1 cellular context compared by ENCODE assay signal in genomic region chr12:65532162-65532561, GRCh38.
TF ChIP-seq lines count a peak whose summit lies in the region.

No MANE protein-coding gene starts in this region.

TF ChIP-seq in WTC11, 78 proteins besides CTCF, POLR2A, EP300 and RAD21:
- TF ChIP-seq ATF1 (CRISPR knock-in tag; IDR thresholded peaks at IDR 0.05) = no peak
- no peak for TF ChIP-seq NFYB (CRISPR knock-in tag; conservative IDR thresholded peaks at IDR 0.05; ENCODE audit: low read depth)
- no peak for TF ChIP-seq CREB1 (CRISPR knock-in tag; IDR thresholded peaks at IDR 0.05)
- TF ChIP-seq, protein P1, sequence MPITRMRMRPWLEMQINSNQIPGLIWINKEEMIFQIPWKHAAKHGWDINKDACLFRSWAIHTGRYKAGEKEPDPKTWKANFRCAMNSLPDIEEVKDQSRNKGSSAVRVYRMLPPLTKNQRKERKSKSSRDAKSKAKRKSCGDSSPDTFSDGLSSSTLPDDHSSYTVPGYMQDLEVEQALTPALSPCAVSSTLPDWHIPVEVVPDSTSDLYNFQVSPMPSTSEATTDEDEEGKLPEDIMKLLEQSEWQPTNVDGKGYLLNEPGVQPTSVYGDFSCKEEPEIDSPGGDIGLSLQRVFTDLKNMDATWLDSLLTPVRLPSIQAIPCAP (CRISPR knock-in tag; IDR thresholded peaks at IDR 0.05) = no peak
- no peak for TF ChIP-seq STAT6 (CRISPR knock-in tag; conservative IDR thresholded peaks at IDR 0.05; ENCODE audit: low read depth)
- TF ChIP-seq TP53 (CRISPR knock-in tag; IDR thresholded peaks at IDR 0.05) = no peak
- TF ChIP-seq TCF7 (CRISPR knock-in tag; IDR thresholded peaks at IDR 0.05; ENCODE audit: low read depth) = no peak
- TF ChIP-seq ZNF219 (CRISPR knock-in tag; IDR thresholded peaks at IDR 0.05; ENCODE audit: borderline replicate concordance) = no peak
- TF ChIP-seq ZNF138 (CRISPR knock-in tag; conservative IDR thresholded peaks at IDR 0.05) = no peak
- TF ChIP-seq ZNF512 (CRISPR knock-in tag; IDR thresholded peaks at IDR 0.05; ENCODE audit: borderline replicate concordance) = no peak
- TF ChIP-seq RORB (CRISPR knock-in tag; IDR thresholded peaks at IDR 0.05) = no peak
- no peak for TF ChIP-seq ZNF416 (CRISPR knock-in tag; IDR thresholded peaks at IDR 0.05)
- TF ChIP-seq ZBTB43 (CRISPR knock-in tag; IDR thresholded peaks at IDR 0.05) = no peak
- TF ChIP-seq EMX1 (CRISPR knock-in tag; IDR thresholded peaks at IDR 0.05) = no peak
- TF ChIP-seq, protein P2, sequence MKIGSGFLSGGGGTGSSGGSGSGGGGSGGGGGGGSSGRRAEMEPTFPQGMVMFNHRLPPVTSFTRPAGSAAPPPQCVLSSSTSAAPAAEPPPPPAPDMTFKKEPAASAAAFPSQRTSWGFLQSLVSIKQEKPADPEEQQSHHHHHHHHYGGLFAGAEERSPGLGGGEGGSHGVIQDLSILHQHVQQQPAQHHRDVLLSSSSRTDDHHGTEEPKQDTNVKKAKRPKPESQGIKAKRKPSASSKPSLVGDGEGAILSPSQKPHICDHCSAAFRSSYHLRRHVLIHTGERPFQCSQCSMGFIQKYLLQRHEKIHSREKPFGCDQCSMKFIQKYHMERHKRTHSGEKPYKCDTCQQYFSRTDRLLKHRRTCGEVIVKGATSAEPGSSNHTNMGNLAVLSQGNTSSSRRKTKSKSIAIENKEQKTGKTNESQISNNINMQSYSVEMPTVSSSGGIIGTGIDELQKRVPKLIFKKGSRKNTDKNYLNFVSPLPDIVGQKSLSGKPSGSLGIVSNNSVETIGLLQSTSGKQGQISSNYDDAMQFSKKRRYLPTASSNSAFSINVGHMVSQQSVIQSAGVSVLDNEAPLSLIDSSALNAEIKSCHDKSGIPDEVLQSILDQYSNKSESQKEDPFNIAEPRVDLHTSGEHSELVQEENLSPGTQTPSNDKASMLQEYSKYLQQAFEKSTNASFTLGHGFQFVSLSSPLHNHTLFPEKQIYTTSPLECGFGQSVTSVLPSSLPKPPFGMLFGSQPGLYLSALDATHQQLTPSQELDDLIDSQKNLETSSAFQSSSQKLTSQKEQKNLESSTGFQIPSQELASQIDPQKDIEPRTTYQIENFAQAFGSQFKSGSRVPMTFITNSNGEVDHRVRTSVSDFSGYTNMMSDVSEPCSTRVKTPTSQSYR (CRISPR knock-in tag; IDR thresholded peaks at IDR 0.05) = no peak
- no peak for TF ChIP-seq ZNF317 (CRISPR knock-in tag; IDR thresholded peaks at IDR 0.05; ENCODE audit: borderline replicate concordance, low read depth)
- TF ChIP-seq ATF3 (CRISPR knock-in tag; conservative IDR thresholded peaks at IDR 0.05) = no peak
- TF ChIP-seq, protein P3, sequence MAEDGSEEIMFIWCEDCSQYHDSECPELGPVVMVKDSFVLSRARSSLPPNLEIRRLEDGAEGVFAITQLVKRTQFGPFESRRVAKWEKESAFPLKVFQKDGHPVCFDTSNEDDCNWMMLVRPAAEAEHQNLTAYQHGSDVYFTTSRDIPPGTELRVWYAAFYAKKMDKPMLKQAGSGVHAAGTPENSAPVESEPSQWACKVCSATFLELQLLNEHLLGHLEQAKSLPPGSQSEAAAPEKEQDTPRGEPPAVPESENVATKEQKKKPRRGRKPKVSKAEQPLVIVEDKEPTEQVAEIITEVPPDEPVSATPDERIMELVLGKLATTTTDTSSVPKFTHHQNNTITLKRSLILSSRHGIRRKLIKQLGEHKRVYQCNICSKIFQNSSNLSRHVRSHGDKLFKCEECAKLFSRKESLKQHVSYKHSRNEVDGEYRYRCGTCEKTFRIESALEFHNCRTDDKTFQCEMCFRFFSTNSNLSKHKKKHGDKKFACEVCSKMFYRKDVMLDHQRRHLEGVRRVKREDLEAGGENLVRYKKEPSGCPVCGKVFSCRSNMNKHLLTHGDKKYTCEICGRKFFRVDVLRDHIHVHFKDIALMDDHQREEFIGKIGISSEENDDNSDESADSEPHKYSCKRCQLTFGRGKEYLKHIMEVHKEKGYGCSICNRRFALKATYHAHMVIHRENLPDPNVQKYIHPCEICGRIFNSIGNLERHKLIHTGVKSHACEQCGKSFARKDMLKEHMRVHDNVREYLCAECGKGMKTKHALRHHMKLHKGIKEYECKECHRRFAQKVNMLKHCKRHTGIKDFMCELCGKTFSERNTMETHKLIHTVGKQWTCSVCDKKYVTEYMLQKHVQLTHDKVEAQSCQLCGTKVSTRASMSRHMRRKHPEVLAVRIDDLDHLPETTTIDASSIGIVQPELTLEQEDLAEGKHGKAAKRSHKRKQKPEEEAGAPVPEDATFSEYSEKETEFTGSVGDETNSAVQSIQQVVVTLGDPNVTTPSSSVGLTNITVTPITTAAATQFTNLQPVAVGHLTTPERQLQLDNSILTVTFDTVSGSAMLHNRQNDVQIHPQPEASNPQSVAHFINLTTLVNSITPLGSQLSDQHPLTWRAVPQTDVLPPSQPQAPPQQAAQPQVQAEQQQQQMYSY (CRISPR knock-in tag; IDR thresholded peaks at IDR 0.05) = no peak
TF ChIP-seq in WTC11: peak in this region for 0.
